ENCODE assay signal across 9 cellular contexts in genomic region chr16:23679986-23680336, GRCh38. TPM values are rescaled to one million over a fixed set of nuclear protein-coding genes. Genes with fewer than 3 reads are reported as not detected.
DNase-seq lines count a peak whose midpoint lies in the region; ATAC-seq and TF ChIP-seq lines count a peak whose summit lies in the region.
"Had no signal": no experiment of that assay in that cellular context is flagged by ENCODE, and none has a peak within 500 bp of the region (broad histone marks: within the 10 kb centered on the region; RNA-seq: fewer than 3 reads in every experiment).

No MANE protein-coding gene starts in this region.

- POLR2A ChIA-PET in activated CD8-positive, alpha-beta T cell treated with anti-CD3 and anti-CD28 coated beads for 36 hours (lab: Charles Lee): interaction anchor here (0.8 to 4.1 kb wide), 4 partner anchors 10 to 283 kb away, joined by 4 to 19 read pairs (median 14); partner anchors contain the start of genes DCTN5 and PALB2

- H3K27ac Mint-ChIP-seq in H9: peak overlapping the region; percentile 52 to 89 (median 63); a peak in 5 of 7 replicates
- no peak overlapping the region for H3K27ac Mint-ChIP-seq in activated CD8-positive, alpha-beta T cell treated with anti-CD3 and anti-CD28 coated beads for 36 hours

- peaks cover 56% of the 10 kb centered on the region for H3K79me2 ChIP-seq in ACC112 (ENCODE audit: control insufficient read depth, insufficient read depth, low read length, unreplicated experiment)
- H3K79me2 ChIP-seq in H9 (ENCODE audit: insufficient read depth, low read length): peaks cover 23% of the 10 kb centered on the region; the same call in 1 of the 2 replicates

- ATAC-seq in activated CD8-positive, alpha-beta T cell treated with anti-CD3 and anti-CD28 coated beads for 36 hours: no peak

- H3K9me3 ChIP-seq in H9 (ENCODE audit: control insufficient read depth, low read depth, low read length) (no peaks in the 10 kb centered on the region), iPS-15b (ENCODE audit: control insufficient read depth, insufficient read depth, low read length) (no peaks in the 10 kb centered on the region)

- no peak overlapping the region for H2BK20ac ChIP-seq in H9 (ENCODE audit: low read depth, low read length, poor library complexity, severe bottlenecking)

- H3K4me1 ChIP-seq in ACC112 (ENCODE audit: control insufficient read depth, insufficient read depth, low read length, unreplicated experiment) (peaks cover 46% of the 10 kb centered on the region), H9 (ENCODE audit: insufficient read depth, low read length) (no peaks in the 10 kb centered on the region; the same call in 1 of the 2 replicates), iPS-15b (ENCODE audit: control insufficient read depth, insufficient read depth, low read length) (peaks cover 12% of the 10 kb centered on the region)

- in situ Hi-C loops in GM13976 (cut with MboI; ENCODE audit: low sequenced_read_pairs, unreplicated experiment): no loop called here

- H4K91ac ChIP-seq in H9 (ENCODE audit: insufficient read length, low read depth, low read length): no peak overlapping the region

- H2BK5ac ChIP-seq in H9 (ENCODE audit: insufficient read length, low read length): peak overlapping the region; percentile 16

- H2AFZ ChIP-seq in ACC112 (ENCODE audit: low read length, unreplicated experiment) (no peak overlapping the region), H9 (ENCODE audit: low read length) (no peak overlapping the region)

- H3K9ac ChIP-seq in H9 (ENCODE audit: extremely low read depth, insufficient read length, low read length) (peak overlapping the region; percentile 91), iPS-15b (ENCODE audit: low read depth, low read length) (peak overlapping the region; percentile 98)

- H3K4me1 Mint-ChIP-seq in H9: peaks cover 18 to 24% of the 10 kb centered on the region in 2 experiments
- peaks cover 12% of the 10 kb centered on the region for H3K4me1 Mint-ChIP-seq in activated CD8-positive, alpha-beta T cell treated with anti-CD3 and anti-CD28 coated beads for 36 hours (ENCODE audit: low read depth)

- intact Hi-C loops in activated CD8-positive, alpha-beta T cell treated with anti-CD3 and anti-CD28 coated beads for 36 hours (cut with micrococcal nuclease): no loop called here

- H3K27me3 Mint-ChIP-seq in H9 (ENCODE audit: low read depth): no peaks in the 10 kb centered on the region; the same call in 1 of the 2 replicates
- H3K27me3 Mint-ChIP-seq in activated CD8-positive, alpha-beta T cell treated with anti-CD3 and anti-CD28 coated beads for 36 hours: no peaks in the 10 kb centered on the region

- no peak for TF ChIP-seq CTCF in H9 (conservative IDR thresholded peaks at IDR 0.05)
- no peak for TF ChIP-seq CTCF in activated CD8-positive, alpha-beta T cell treated with anti-CD3 and anti-CD28 coated beads for 36 hours (IDR thresholded peaks at IDR 0.05)
- no peak for TF ChIP-seq CTCF in GM13976 (IDR thresholded peaks at IDR 0.05; ENCODE audit: borderline replicate concordance, control extremely low read depth, extremely low read depth, insufficient read depth, missing control alignments)

- H3K9me3 Mint-ChIP-seq in H9: no peaks in the 10 kb centered on the region
- no peaks in the 10 kb centered on the region for H3K9me3 Mint-ChIP-seq in activated CD8-positive, alpha-beta T cell treated with anti-CD3 and anti-CD28 coated beads for 36 hours

- H3K56ac ChIP-seq in H9 (ENCODE audit: insufficient read length, low read depth, low read length): no peak overlapping the region

- DNase-seq in H9: no peak
- no peak for DNase-seq in activated CD8-positive, alpha-beta T cell treated with anti-CD3 and anti-CD28 coated beads for 36 hours
- DNase-seq in mesenteric fat pad (ENCODE audit: low spot score): no peak
- DNase-seq in amygdala (lab: John Stamatoyannopoulos, UW): no peak
- DNase-seq in OCI-M1 (lab: John Stamatoyannopoulos, UW): no peak
- DNase-seq in GM13976 (ENCODE audit: low spot score): no peak
- DNase-seq: nucleus accumbens had no signal

- H3K36me3 ChIP-seq in ACC112 (ENCODE audit: insufficient read depth, low read length) (peaks cover 23% of the 10 kb centered on the region; the same call in 1 of the 2 replicates), iPS-15b (ENCODE audit: control insufficient read depth, insufficient read depth, low read length) (peaks cover 45% of the 10 kb centered on the region)

- H3K4me2 ChIP-seq in H9 (ENCODE audit: insufficient read depth, insufficient read length, low read length): peak overlapping the region; percentile 100

- no peaks in the 10 kb centered on the region for H3K27me3 ChIP-seq in ACC112 (ENCODE audit: insufficient read depth, low read length)
- H3K27me3 ChIP-seq in H9 (ENCODE audit: insufficient read depth, low read length): no peaks in the 10 kb centered on the region
- H3K27me3 ChIP-seq in iPS-15b (ENCODE audit: control insufficient read depth, insufficient read depth, low read length): no peaks in the 10 kb centered on the region

- H4K8ac ChIP-seq in H9 (replicated peaks; ENCODE audit: insufficient read length, low read depth, low read length): no peak overlapping the region

- H3K27ac ChIP-seq in ACC112 (ENCODE audit: low read depth, low read length): no peak overlapping the region
- H3K27ac ChIP-seq in H9 (ENCODE audit: insufficient read length, low read depth, low read length): no peak overlapping the region

- no peak overlapping the region for H2AK5ac ChIP-seq in H9 (ENCODE audit: insufficient read length, low read length)

- H3K23me2 ChIP-seq in H9 (ENCODE audit: insufficient read length, low read depth, low read length, poor library complexity, severe bottlenecking): peaks cover 12% of the 10 kb centered on the region

- CTCF ChIA-PET in activated CD8-positive, alpha-beta T cell treated with anti-CD3 and anti-CD28 coated beads for 36 hours (lab: Charles Lee): interaction anchor here (1.2 kb wide), 1 partner anchor 10 kb away, joined by 3 read pairs; no protein-coding TSS in a partner anchor

- H3K18ac ChIP-seq in H9 (ENCODE audit: insufficient read length, low read depth, low read length): no peak overlapping the region

- peak overlapping the region; percentile 98 to 100 for H3K4me3 Mint-ChIP-seq in H9
- H3K4me3 Mint-ChIP-seq in activated CD8-positive, alpha-beta T cell treated with anti-CD3 and anti-CD28 coated beads for 36 hours: peak overlapping the region; percentile 93

- H3K4me3 ChIP-seq in ACC112 (ENCODE audit: low read depth, low read length) (peak overlapping the region; percentile 96), iPS-15b (ENCODE audit: low read depth, low read length) (peak overlapping the region; percentile 97)

- H2BK15ac ChIP-seq in H9 (ENCODE audit: low read depth, low read length): no peak overlapping the region

- H3T11ph ChIP-seq in H9 (ENCODE audit: low read length): no peak overlapping the region

- no peak overlapping the region for H3K4ac ChIP-seq in H9 (ENCODE audit: low read depth, low read length)

- H2BK12ac ChIP-seq in H9 (ENCODE audit: insufficient read length, low read depth, low read length): no peak overlapping the region

- H3K36me3 Mint-ChIP-seq in H9 (ENCODE audit: insufficient read depth in 1 of 3, low read depth in 3 of 3): peaks cover 38 to 61% (median 49%) of the 10 kb centered on the region in 3 experiments
- H3K36me3 Mint-ChIP-seq in activated CD8-positive, alpha-beta T cell treated with anti-CD3 and anti-CD28 coated beads for 36 hours (ENCODE audit: low read depth): peaks cover 44% of the 10 kb centered on the region

- no peak overlapping the region for H4K5ac ChIP-seq in H9 (ENCODE audit: insufficient read length, low read depth, low read length)

- H3K23ac ChIP-seq in H9 (ENCODE audit: insufficient read length, low read depth, low read length): no peak overlapping the region

- H3K79me1 ChIP-seq in H9 (ENCODE audit: insufficient read depth, low read depth, low read length, poor library complexity, severe bottlenecking): peaks cover 18% of the 10 kb centered on the region

- H2BK120ac ChIP-seq in H9 (ENCODE audit: low read depth, low read length, poor library complexity, severe bottlenecking): no peak overlapping the region

- no peaks in the 10 kb centered on the region for H4K20me1 ChIP-seq in H9 (ENCODE audit: control insufficient read depth, insufficient read depth, insufficient read length)

- peak overlapping the region; percentile 93; the same call in 1 of the 2 replicates for H3K14ac ChIP-seq in H9 (ENCODE audit: insufficient read depth, low read length)

- WGBS in H9 (ENCODE audit: extremely low coverage, insufficient read length, low lambda C conversion rate): no CpG with 5 or more reads among the region's 6 CpGs

RNA-seq across cellular contexts. Expression of gene PLK1, which starts 1.3 kb away (rescaled TPM):
- 138 and 140 TPM in 2 replicates for total RNA-seq in H9 (2021)
- total RNA-seq in activated CD8-positive, alpha-beta T cell treated with anti-CD3 and anti-CD28 coated beads for 36 hours: 10 to 100 TPM; 85.8 to 87.9 TPM
- 1.2 TPM for total RNA-seq in mesenteric fat pad

RNA-seq across cellular contexts. Expression of gene ERN2, which starts 33.1 kb away (rescaled TPM):
- total RNA-seq in H9 (2021) (1.2 and 2.1 TPM in 2 replicates), mesenteric fat pad (1.9 TPM)
- total RNA-seq in activated CD8-positive, alpha-beta T cell treated with anti-CD3 and anti-CD28 coated beads for 36 hours: not detected

RNA-seq across cellular contexts. Expression of gene DCTN5, which starts 38.7 kb away (rescaled TPM):
- total RNA-seq in H9 (2021) (114 and 115 TPM in 2 replicates), mesenteric fat pad (57.6 TPM)
- total RNA-seq in activated CD8-positive, alpha-beta T cell treated with anti-CD3 and anti-CD28 coated beads for 36 hours: 10 to 100 TPM; 51.3 to 54.1 TPM

RNA-seq across cellular contexts. Expression of gene PALB2, which starts 38.9 kb away (rescaled TPM):
- 37.7 and 40.3 TPM in 2 replicates for total RNA-seq in H9 (2021)
- 10 to 100 TPM; 22.9 to 24.0 TPM for total RNA-seq in activated CD8-positive, alpha-beta T cell treated with anti-CD3 and anti-CD28 coated beads for 36 hours
- total RNA-seq in mesenteric fat pad: 10.8 TPM

Comparison
In these comparisons a context has a peak if more than half of its experiments do, and no peak if none do; other contexts are left out.
1. RNA of gene PLK1, which starts 1.3 kb away (total RNA-seq): 138 to 140 TPM in H9 and 85.8 to 87.9 TPM in activated CD8-positive, alpha-beta T cell treated with anti-CD3 and anti-CD28 coated beads for 36 hours; 1.2 TPM in mesenteric fat pad (single experiment); every median in the first group is over 10 times any median in the second.